In genomic region chr21:29638761-29639327, GRCh38 we compare ENCODE assay signal across 19 cellular contexts.
DNase-seq lines count a peak whose midpoint lies in the region; ATAC-seq and TF ChIP-seq lines count a peak whose summit lies in the region.
"Had no signal": no experiment of that assay in that cellular context is flagged by ENCODE, and none has a peak within 500 bp of the region (broad histone marks: within the 10 kb centered on the region; RNA-seq: fewer than 3 reads in every experiment).

No MANE protein-coding gene starts in this region.

- H3K9ac ChIP-seq in OCI-LY3 (ENCODE audit: low read length), result peak overlapping the region; percentile 52

- H3K4me2 ChIP-seq in OCI-LY3 (ENCODE audit: low read length), result peak overlapping the region; percentile 76

- no peaks in the 10 kb centered on the region for H3K79me2 ChIP-seq in OCI-LY3 (ENCODE audit: low read length)

- H3K27me3 ChIP-seq in OCI-LY3 (ENCODE audit: low read depth, low read length) (no peaks in the 10 kb centered on the region), psoas muscle (ENCODE audit: insufficient read depth in 3 of 3, low read length in 2 of 3) (no peaks in the 10 kb centered on the region)
- H3K27me3 ChIP-seq in CD4-positive, alpha-beta T cell (ENCODE audit: control insufficient read depth, insufficient read depth, low read length), result no peaks in the 10 kb centered on the region
- H3K27me3 ChIP-seq: body of pancreas, esophagus muscularis mucosa, heart right ventricle had no signal

- POLR2A ChIA-PET in CD4-positive, alpha-beta T cell (lab: Charles Lee), result no interaction called here

- CTCF ChIA-PET in CD4-positive, alpha-beta T cell (lab: Charles Lee), result no interaction called here

- no peaks in the 10 kb centered on the region for H3K27me3 Mint-ChIP-seq in CD4-positive, alpha-beta T cell
- H3K27me3 Mint-ChIP-seq: T-helper 17 cell had no signal

- intact Hi-C loops in CD4-positive, alpha-beta T cell (cut with DNase I, micrococcal nuclease), result no loop called here
- intact Hi-C loops in psoas muscle (cut with DNase I), result no loop called here

- H3K36me3 Mint-ChIP-seq in CD4-positive, alpha-beta T cell (ENCODE audit: low read depth), result no peaks in the 10 kb centered on the region
- H3K36me3 Mint-ChIP-seq: type B pancreatic cell had no signal

- H3K36me3 ChIP-seq in OCI-LY3 (replicated peaks; ENCODE audit: low read depth, low read length), result peaks cover 45% of the 10 kb centered on the region
- no peaks in the 10 kb centered on the region for H3K36me3 ChIP-seq in psoas muscle (ENCODE audit: insufficient read depth in 1 of 2, low read depth in 1 of 2)
- H3K36me3 ChIP-seq: esophagus muscularis mucosa, heart right ventricle had no signal

- peak overlapping the region; percentile 47 for H3K4me3 ChIP-seq in OCI-LY3 (ENCODE audit: low read length)
- H3K4me3 ChIP-seq in psoas muscle, result no peak overlapping the region
- H3K4me3 ChIP-seq: body of pancreas, esophagus muscularis mucosa, heart right ventricle had no signal

- H3K27ac ChIP-seq in OCI-LY3 (ENCODE audit: low read length), result peak overlapping the region; percentile 94
- H3K27ac ChIP-seq in CD4-positive, alpha-beta T cell (ENCODE audit: low read depth, low read length), result no peak overlapping the region
- no peak overlapping the region for H3K27ac ChIP-seq in psoas muscle
- H3K27ac ChIP-seq: esophagus muscularis mucosa had no signal

- no peak for DNase-seq in CD4-positive, alpha-beta T cell
- no peak for DNase-seq in HuH-7 (ENCODE audit: low spot score)
- no peak for DNase-seq in psoas muscle
- DNase-seq: activated CD4-positive, CD25-positive, alpha-beta regulatory T cell treated with anti-CD3 and anti-CD28 coated beads, Interleukin-2, amount 50 U/mL, for 72 hours; activated naive CD4-positive, alpha-beta T cell treated with anti-CD3 and anti-CD28 coated beads, Interleukin-2, amount 50 U/mL, for 16 hours; body of pancreas; dermis blood vessel endothelial cell; heart right ventricle; NCI-H1930; NCI-H774; stimulated activated CD4-positive, alpha-beta T cell treated with anti-CD3 and anti-CD28 coated beads, Interleukin-4, amount 100 ng/mL, for 4 hours; T-helper 17 cell had no signal

- ATAC-seq in GM18499 (IDR thresholded peaks at IDR 0.05; ENCODE audit: insufficient read depth, unreplicated experiment), result peak; percentile 55
- ATAC-seq in GM21447 (IDR thresholded peaks at IDR 0.05; ENCODE audit: unreplicated experiment), result peak; percentile 59
- ATAC-seq in HG03159 (IDR thresholded peaks at IDR 0.05; ENCODE audit: unreplicated experiment), result peak; percentile 46
- ATAC-seq in GM19452 (IDR thresholded peaks at IDR 0.05; ENCODE audit: unreplicated experiment), result no peak
- no peak for ATAC-seq in CD4-positive, alpha-beta T cell (ENCODE audit: poor library complexity)
- ATAC-seq in psoas muscle, result no peak
- ATAC-seq: body of pancreas, heart right ventricle, T-helper 17 cell had no signal

- no peaks in the 10 kb centered on the region for H3K9me3 Mint-ChIP-seq in CD4-positive, alpha-beta T cell
- H3K9me3 Mint-ChIP-seq: type B pancreatic cell had no signal

- no peak overlapping the region for H2AFZ ChIP-seq in OCI-LY3 (ENCODE audit: low read depth, low read length)

- 49 to 73% (median 68%) methylated on average over 2 of the region's 2 CpGs for WGBS in psoas muscle, 3 donors

- no peak for TF ChIP-seq CTCF in OCI-LY3 (IDR thresholded peaks at IDR 0.05; ENCODE audit: low read depth, low read length)
- no peak for TF ChIP-seq CTCF in CD4-positive, alpha-beta T cell (IDR thresholded peaks at IDR 0.05)
- no peak for TF ChIP-seq CTCF in psoas muscle (IDR thresholded peaks at IDR 0.05)

- peaks cover 18% of the 10 kb centered on the region; the same call in 1 of the 2 replicates for H3K9me3 ChIP-seq in OCI-LY3 (ENCODE audit: insufficient read depth, low read length)
- H3K9me3 ChIP-seq in CD4-positive, alpha-beta T cell (ENCODE audit: control insufficient read depth, low read length), result no peaks in the 10 kb centered on the region
- no peaks in the 10 kb centered on the region for H3K9me3 ChIP-seq in psoas muscle
- H3K9me3 ChIP-seq: body of pancreas, esophagus muscularis mucosa, heart right ventricle had no signal

- H3K4me1 ChIP-seq in OCI-LY3 (ENCODE audit: low read length) (peaks cover 40% of the 10 kb centered on the region), psoas muscle (no peaks in the 10 kb centered on the region)
- H3K4me1 ChIP-seq: body of pancreas, esophagus muscularis mucosa had no signal

- no peaks in the 10 kb centered on the region for H4K20me1 ChIP-seq in OCI-LY3 (ENCODE audit: insufficient read depth, low read length)

- no peak overlapping the region for H3K27ac Mint-ChIP-seq in CD4-positive, alpha-beta T cell
- H3K27ac Mint-ChIP-seq: T-helper 17 cell, type B pancreatic cell had no signal

- H3K4me3 Mint-ChIP-seq in CD4-positive, alpha-beta T cell, result no peak overlapping the region
- H3K4me3 Mint-ChIP-seq: T-helper 17 cell, type B pancreatic cell had no signal

- H3K4me1 Mint-ChIP-seq in CD4-positive, alpha-beta T cell (ENCODE audit: low read depth), result no peaks in the 10 kb centered on the region
- H3K4me1 Mint-ChIP-seq: T-helper 17 cell had no signal

Comparison
In these comparisons a context has a peak if more than half of its experiments do, and no peak if none do; other contexts are left out.
1. ATAC-seq: peak in GM18499 (single experiment), GM21447 (single experiment) and HG03159 (single experiment); none in GM19452 (single experiment), CD4-positive, alpha-beta T cell (single experiment) and psoas muscle (0 of 4).